Comparison of ENCODE assay signal across 18 cellular contexts in the genomic region with DNA sequence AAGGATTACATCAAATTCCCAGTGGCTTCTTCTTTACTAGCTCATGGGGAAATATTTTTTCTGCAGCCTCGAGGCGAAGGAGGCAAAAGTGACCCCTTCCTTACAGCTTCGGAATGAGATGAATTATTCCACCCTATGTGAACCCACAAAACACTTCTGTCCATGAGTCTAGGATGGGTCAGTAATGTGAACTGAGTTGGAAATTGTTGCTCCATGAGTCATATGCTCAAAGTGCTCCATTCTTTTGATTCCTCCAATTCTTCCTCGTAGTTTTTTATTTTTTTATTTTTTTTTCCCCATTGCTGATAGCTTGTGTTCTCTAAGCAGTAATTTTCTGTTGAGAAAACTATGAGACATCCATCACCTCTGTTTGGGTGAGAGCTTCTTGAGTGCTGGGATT. TPM values are rescaled to one million over a fixed set of nuclear protein-coding genes. Genes with fewer than 3 reads are reported as not detected.
DNase-seq lines count a peak whose midpoint lies in the region; ATAC-seq, FAIRE-seq and TF ChIP-seq lines count a peak whose summit lies in the region.
"Had no signal": no experiment of that assay in that cellular context is flagged by ENCODE, and none has a peak within 500 bp of the region (broad histone marks: within the 10 kb centered on the region; RNA-seq: fewer than 3 reads in every experiment).

No MANE protein-coding gene starts in this region.

- H3K27ac ChIP-seq in endothelial cell of umbilical vein (ENCODE audit: insufficient read depth, low read depth, low read length): no peak overlapping the region
- no peak overlapping the region for H3K27ac ChIP-seq in tibial nerve
- H3K27ac ChIP-seq: heart right ventricle had no signal

- no peaks in the 10 kb centered on the region for H3K9me1 ChIP-seq in endothelial cell of umbilical vein (replicated peaks; ENCODE audit: control insufficient read depth, extremely low read depth, insufficient read depth, low read length)

- H3K27me3 Mint-ChIP-seq in stimulated activated naive B cell treated with anti-CD40 and anti-IgM and Interleukin-4, amounts not matched to agents 10 μg/mL and 1 μg/mL and 100 μg/mL, for 72 hours: peaks cover 27 to 30% of the 10 kb centered on the region in 2 donors

- WGBS in tibial nerve, 2 donors: 26 to 31% methylated on average over 4 of the region's 4 CpGs

- H3K9me3 Mint-ChIP-seq in stimulated activated naive B cell treated with anti-CD40 and anti-IgM and Interleukin-4, amounts not matched to agents 10 μg/mL and 1 μg/mL and 100 μg/mL, for 72 hours: no peaks in the 10 kb centered on the region
- H3K9me3 Mint-ChIP-seq: activated CD4-positive, alpha-beta memory T cell treated with anti-CD3 and anti-CD28 coated beads, Interleukin-2, amount 10 ng/mL, durations not matched to agents 7 days and 5 days; memory B cell had no signal

- BruUV-seq in endothelial cell of umbilical vein (replicated peaks; lab: Mats Ljungman, UMichigan): no TSS peak

- FAIRE-seq in endothelial cell of umbilical vein (lab: Jason Lieb, UNC): no peak
- FAIRE-seq: colon had no signal

- no peak for TF ChIP-seq CTCF in endothelial cell of umbilical vein (IDR thresholded peaks at IDR 0.05; ENCODE audit: extremely low read depth in 1 of 2, insufficient read depth in 1 of 2, low read depth in 1 of 2, low read length in 2 of 2)
- TF ChIP-seq CTCF in tibial nerve (IDR thresholded peaks at IDR 0.05): no peak

- no peaks in the 10 kb centered on the region for H3K36me3 Mint-ChIP-seq in stimulated activated naive B cell treated with anti-CD40 and anti-IgM and Interleukin-4, amounts not matched to agents 10 μg/mL and 1 μg/mL and 100 μg/mL, for 72 hours
- H3K36me3 Mint-ChIP-seq: memory B cell had no signal

- intact Hi-C loops in endothelial cell of umbilical vein (cut with micrococcal nuclease): no loop called here

- no peak for ATAC-seq in stimulated activated naive B cell treated with anti-CD40 and anti-IgM and Interleukin-4, amounts not matched to agents 10 μg/mL and 1 μg/mL and 100 μg/mL, for 72 hours (replicated peaks)
- ATAC-seq in HG02642 (IDR thresholded peaks at IDR 0.05; ENCODE audit: poor library complexity, unreplicated experiment): no peak
- ATAC-seq: heart right ventricle had no signal

- H3K36me3 ChIP-seq in endothelial cell of umbilical vein (ENCODE audit: control insufficient read depth in 2 of 2, extremely low read depth in 1 of 2, insufficient read depth in 2 of 2, low read length in 2 of 2): no peaks in the 10 kb centered on the region
- H3K36me3 ChIP-seq in tibial nerve: no peaks in the 10 kb centered on the region
- H3K36me3 ChIP-seq: heart right ventricle had no signal

- no peaks in the 10 kb centered on the region for H3K79me2 ChIP-seq in endothelial cell of umbilical vein (ENCODE audit: control insufficient read depth, insufficient read depth, low read length)

- POLR2A ChIA-PET in endothelial cell of umbilical vein (lab: Charles Lee): no interaction called here

- no peaks in the 10 kb centered on the region for H3K27me3 ChIP-seq in endothelial cell of umbilical vein (ENCODE audit: control insufficient read depth in 2 of 2, insufficient read depth in 2 of 2, low read length in 2 of 2)
- H3K27me3 ChIP-seq in tibial nerve: no peaks in the 10 kb centered on the region

- H3K4me1 Mint-ChIP-seq in stimulated activated naive B cell treated with anti-CD40 and anti-IgM and Interleukin-4, amounts not matched to agents 10 μg/mL and 1 μg/mL and 100 μg/mL, for 72 hours: no peaks in the 10 kb centered on the region
- H3K4me1 Mint-ChIP-seq: activated CD4-positive, alpha-beta memory T cell treated with anti-CD3 and anti-CD28 coated beads, Interleukin-2, amount 10 ng/mL, durations not matched to agents 7 days and 5 days; memory B cell had no signal

- H3K4me1 ChIP-seq in endothelial cell of umbilical vein (ENCODE audit: control insufficient read depth, extremely low read depth, insufficient read depth, low read length) (no peaks in the 10 kb centered on the region), tibial nerve (no peaks in the 10 kb centered on the region)
- H3K4me1 ChIP-seq: heart right ventricle had no signal

- CTCF ChIA-PET in endothelial cell of umbilical vein (lab: Charles Lee): no interaction called here

- no peak overlapping the region for H2AFZ ChIP-seq in endothelial cell of umbilical vein (ENCODE audit: low read depth, low read length)

- H3K4me3 ChIP-seq in endothelial cell of umbilical vein (replicated peaks in 1 of 3; ENCODE audit: insufficient read depth in 1 of 3, low read depth in 1 of 3, low read length in 3 of 3) (no peak overlapping the region), tibial nerve (no peak overlapping the region)
- H3K4me3 ChIP-seq: heart right ventricle had no signal

- TF ChIP-seq EP300 in tibial nerve (IDR thresholded peaks at IDR 0.05): no peak

- H3K9ac ChIP-seq in endothelial cell of umbilical vein (replicated peaks; ENCODE audit: extremely low read depth, insufficient read depth, low read length): no peak overlapping the region

- H3K4me3 Mint-ChIP-seq in stimulated activated naive B cell treated with anti-CD40 and anti-IgM and Interleukin-4, amounts not matched to agents 10 μg/mL and 1 μg/mL and 100 μg/mL, for 72 hours: no peak overlapping the region
- H3K4me3 Mint-ChIP-seq: activated CD4-positive, alpha-beta memory T cell treated with anti-CD3 and anti-CD28 coated beads, Interleukin-2, amount 10 ng/mL, durations not matched to agents 7 days and 5 days; memory B cell had no signal

- H3K9me3 ChIP-seq in endothelial cell of umbilical vein (replicated peaks; ENCODE audit: control insufficient read depth, insufficient read depth, low read length) (no peaks in the 10 kb centered on the region), tibial nerve (no peaks in the 10 kb centered on the region)
- H3K9me3 ChIP-seq: heart right ventricle had no signal

- dilution Hi-C loops in endothelial cell of umbilical vein (cut with MboI; ENCODE audit: extremely low pct_ligation_motif_present, low sequenced_read_pairs): no loop called here

- TF ChIP-seq POLR2A in endothelial cell of umbilical vein (IDR thresholded peaks at IDR 0.05; ENCODE audit: low read depth, low read length) (no peak), tibial nerve (IDR thresholded peaks at IDR 0.05) (no peak)

- H4K20me1 ChIP-seq in endothelial cell of umbilical vein (replicated peaks; ENCODE audit: control insufficient read depth, extremely low read depth, insufficient read depth, low read length): no peaks in the 10 kb centered on the region

- DNase-seq in EH (ENCODE audit: low read depth): peak; percentile 95
- DNase-seq in NCI-H226: peak; percentile 34
- DNase-seq in endothelial cell of umbilical vein (ENCODE audit: low read depth, low spot score): peak; percentile 15
- peak; percentile 54 for DNase-seq in myocyte (ENCODE audit: low read depth)
- DNase-seq in tibial nerve (ENCODE audit: low spot score in 2 of 2): no peak
- DNase-seq in stimulated activated naive B cell treated with anti-CD40 and anti-IgM and Interleukin-4, amounts not matched to agents 10 μg/mL and 1 μg/mL and 100 μg/mL, for 72 hours: no peak
- DNase-seq in dermis blood vessel endothelial cell: no peak
- DNase-seq: activated CD4-positive, alpha-beta memory T cell treated with anti-CD3 and anti-CD28 coated beads, Interleukin-2, amount 10 ng/mL, durations not matched to agents 7 days and 5 days; activated gamma-delta T cell treated with Interleukin-2 at 50 U/mL for 16 hours; heart right ventricle; NCI-H345; posterior cingulate gyrus; RPMI8226; stimulated activated CD4-positive, alpha-beta T cell treated with anti-CD3 and anti-CD28 coated beads, Interleukin-2, amount 100 ng/mL, for 24 hours; stimulated activated naive CD4-positive, alpha-beta T cell treated with Interleukin-2 at 50 U/mL for 16 hours had no signal

- H3K4me2 ChIP-seq in endothelial cell of umbilical vein (ENCODE audit: insufficient read depth, low read length): no peak overlapping the region

- no peak overlapping the region for H3K27ac Mint-ChIP-seq in stimulated activated naive B cell treated with anti-CD40 and anti-IgM and Interleukin-4, amounts not matched to agents 10 μg/mL and 1 μg/mL and 100 μg/mL, for 72 hours
- H3K27ac Mint-ChIP-seq: activated CD4-positive, alpha-beta memory T cell treated with anti-CD3 and anti-CD28 coated beads, Interleukin-2, amount 10 ng/mL, durations not matched to agents 7 days and 5 days; memory B cell had no signal

TF ChIP-seq in endothelial cell of umbilical vein, 7 proteins besides CTCF, POLR2A, EP300 and RAD21:
- TF ChIP-seq GATA2 (IDR thresholded peaks at IDR 0.05; ENCODE audit: insufficient read depth, insufficient read length, low read depth, low read length): no peak
- TF ChIP-seq FOS (IDR thresholded peaks at IDR 0.05; ENCODE audit: borderline replicate concordance, insufficient read depth, low read length): peak; percentile 40

RNA-seq across cellular contexts. Expression of gene FAM204A, which starts 31.7 kb away (rescaled TPM):
- 68.7 and 73.7 TPM in 2 replicates for total RNA-seq in endothelial cell of umbilical vein
- 8.3 and 11.1 TPM in 2 replicates for polyA plus RNA-seq in endothelial cell of umbilical vein
- 20.5 and 26.5 TPM in 2 replicates for polyA plus RNA-seq in endothelial cell of umbilical vein (2011; cell fraction: cytosol; rRNA removed)
- polyA plus RNA-seq in endothelial cell of umbilical vein (2011; cell fraction: nucleus; rRNA removed): 18.7 and 22.4 TPM in 2 replicates
- polyA plus RNA-seq in endothelial cell of umbilical vein (2012): 61.7 and 69.2 TPM in 2 replicates
- polyA minus RNA-seq in endothelial cell of umbilical vein: 24.2 and 25.0 TPM in 2 replicates
- 10.5 TPM for polyA minus RNA-seq in endothelial cell of umbilical vein (2011; cell fraction: cytosol; rRNA and poly(A)+ RNA removed)
- 29.8 and 37.6 TPM in 2 replicates for polyA minus RNA-seq in endothelial cell of umbilical vein (2011; cell fraction: nucleus; rRNA and poly(A)+ RNA removed)
- total RNA-seq in myocyte: 58.6 and 69.0 TPM in 2 replicates
- polyA plus RNA-seq in myocyte (2012): 34.9 TPM
- total RNA-seq in tibial nerve: 10 to 100 TPM; 38.4 to 59.7 (median 39.5) TPM
- 67.8 and 77.3 TPM in 2 replicates for total RNA-seq in dermis blood vessel endothelial cell

Comparison
In these comparisons a context has a peak if more than half of its experiments do, and no peak if none do; other contexts are left out.
1. DNase-seq: peak in EH (single experiment), NCI-H226 (single experiment), endothelial cell of umbilical vein (single experiment) and myocyte (single experiment); none in tibial nerve (0 of 2), stimulated activated naive B cell treated with anti-CD40 and anti-IgM and Interleukin-4, amounts not matched to agents 10 μg/mL and 1 μg/mL and 100 μg/mL, for 72 hours (single experiment) and dermis blood vessel endothelial cell (single experiment).